Comparison of ENCODE assay signal across 2 cellular contexts in the genomic region with DNA sequence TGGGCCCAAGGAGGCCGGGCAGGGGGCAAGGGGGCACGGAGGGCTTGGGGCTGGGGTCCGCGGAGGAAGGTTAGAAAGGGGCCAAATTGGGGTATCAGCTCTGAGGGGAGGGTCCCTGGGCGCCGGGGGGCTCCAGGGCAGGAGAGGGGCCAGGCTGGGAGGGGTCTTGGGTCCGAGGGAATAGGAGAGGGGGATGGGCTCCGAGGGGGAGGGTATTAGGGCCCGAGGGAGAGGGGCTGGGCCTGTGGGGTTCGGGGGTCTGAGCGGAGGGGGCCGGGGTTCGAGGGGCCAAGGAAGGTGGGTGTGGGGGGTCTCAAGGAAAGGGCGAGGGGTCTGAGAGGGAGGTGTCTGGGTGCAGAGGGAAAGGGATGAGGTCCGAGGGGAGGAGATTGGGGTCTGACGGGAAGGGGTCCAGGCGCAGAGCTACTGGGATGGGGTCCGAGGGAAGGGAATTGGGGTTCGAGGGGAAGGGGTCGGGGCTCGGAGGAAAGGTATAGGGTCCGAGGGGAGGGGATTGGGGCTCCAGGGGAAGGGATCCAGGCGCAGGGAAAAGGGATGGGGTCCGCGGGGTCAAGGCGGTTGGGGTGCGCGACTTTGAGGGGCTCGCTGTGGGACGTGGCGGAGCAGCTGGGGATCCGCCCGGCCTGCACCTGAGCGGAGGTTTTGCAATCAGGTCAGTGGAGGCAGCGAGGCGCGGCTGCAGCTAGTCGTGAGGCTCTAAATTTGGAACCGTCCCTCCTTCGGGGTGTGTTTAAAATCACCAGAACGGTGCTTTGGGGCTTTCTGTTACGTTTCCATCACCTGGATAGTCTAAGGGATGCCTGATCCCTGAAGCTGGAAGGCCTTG.
TF ChIP-seq lines count a peak whose summit lies in the region.

No MANE protein-coding gene starts in this region.

TF ChIP-seq in SK-N-SH, 30 proteins besides CTCF, POLR2A, EP300 and RAD21:
- no peak for TF ChIP-seq ZBTB33 (IDR thresholded peaks at IDR 0.05; ENCODE audit: borderline replicate concordance, low read depth)
- no peak for TF ChIP-seq MAX (IDR thresholded peaks at IDR 0.05; ENCODE audit: low read depth)
- TF ChIP-seq MEF2A (IDR thresholded peaks at IDR 0.05; ENCODE audit: borderline replicate concordance, low read depth), result no peak
- TF ChIP-seq NFIC (IDR thresholded peaks at IDR 0.05; ENCODE audit: borderline replicate concordance), result no peak
- TF ChIP-seq PBX3 (IDR thresholded peaks at IDR 0.05), result no peak
- TF ChIP-seq MXI1 (IDR thresholded peaks at IDR 0.05; ENCODE audit: low read depth, low read length), result no peak
- TF ChIP-seq FOXJ3 (CRISPR knock-in tag; IDR thresholded peaks at IDR 0.05), result no peak
- TF ChIP-seq JUND (IDR thresholded peaks at IDR 0.05), result no peak
- no peak for TF ChIP-seq POLR2AphosphoS5 (IDR thresholded peaks at IDR 0.05; ENCODE audit: low read depth, low read length)
- no peak for TF ChIP-seq EZH2phosphoT487 (IDR thresholded peaks at IDR 0.05; ENCODE audit: borderline replicate concordance, low read depth)
- TF ChIP-seq, protein P1, sequence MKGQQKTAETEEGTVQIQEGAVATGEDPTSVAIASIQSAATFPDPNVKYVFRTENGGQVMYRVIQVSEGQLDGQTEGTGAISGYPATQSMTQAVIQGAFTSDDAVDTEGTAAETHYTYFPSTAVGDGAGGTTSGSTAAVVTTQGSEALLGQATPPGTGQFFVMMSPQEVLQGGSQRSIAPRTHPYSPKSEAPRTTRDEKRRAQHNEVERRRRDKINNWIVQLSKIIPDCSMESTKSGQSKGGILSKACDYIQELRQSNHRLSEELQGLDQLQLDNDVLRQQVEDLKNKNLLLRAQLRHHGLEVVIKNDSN (IDR thresholded peaks at IDR 0.05; ENCODE audit: borderline replicate concordance, low read depth), result no peak
- no peak for TF ChIP-seq YY1 (IDR thresholded peaks at IDR 0.05; ENCODE audit: low read depth)
- no peak for TF ChIP-seq TCF12 (IDR thresholded peaks at IDR 0.05)
- no peak for TF ChIP-seq GATA2 (CRISPR knock-in tag; IDR thresholded peaks at IDR 0.05)
TF ChIP-seq in SK-N-SH: peak in this region for 0.

TF ChIP-seq in SK-N-SH treated with all-trans-retinoic acid at 6 μM for 48 hours, 23 proteins besides CTCF, POLR2A, EP300 and RAD21:
- TF ChIP-seq, protein P2, sequence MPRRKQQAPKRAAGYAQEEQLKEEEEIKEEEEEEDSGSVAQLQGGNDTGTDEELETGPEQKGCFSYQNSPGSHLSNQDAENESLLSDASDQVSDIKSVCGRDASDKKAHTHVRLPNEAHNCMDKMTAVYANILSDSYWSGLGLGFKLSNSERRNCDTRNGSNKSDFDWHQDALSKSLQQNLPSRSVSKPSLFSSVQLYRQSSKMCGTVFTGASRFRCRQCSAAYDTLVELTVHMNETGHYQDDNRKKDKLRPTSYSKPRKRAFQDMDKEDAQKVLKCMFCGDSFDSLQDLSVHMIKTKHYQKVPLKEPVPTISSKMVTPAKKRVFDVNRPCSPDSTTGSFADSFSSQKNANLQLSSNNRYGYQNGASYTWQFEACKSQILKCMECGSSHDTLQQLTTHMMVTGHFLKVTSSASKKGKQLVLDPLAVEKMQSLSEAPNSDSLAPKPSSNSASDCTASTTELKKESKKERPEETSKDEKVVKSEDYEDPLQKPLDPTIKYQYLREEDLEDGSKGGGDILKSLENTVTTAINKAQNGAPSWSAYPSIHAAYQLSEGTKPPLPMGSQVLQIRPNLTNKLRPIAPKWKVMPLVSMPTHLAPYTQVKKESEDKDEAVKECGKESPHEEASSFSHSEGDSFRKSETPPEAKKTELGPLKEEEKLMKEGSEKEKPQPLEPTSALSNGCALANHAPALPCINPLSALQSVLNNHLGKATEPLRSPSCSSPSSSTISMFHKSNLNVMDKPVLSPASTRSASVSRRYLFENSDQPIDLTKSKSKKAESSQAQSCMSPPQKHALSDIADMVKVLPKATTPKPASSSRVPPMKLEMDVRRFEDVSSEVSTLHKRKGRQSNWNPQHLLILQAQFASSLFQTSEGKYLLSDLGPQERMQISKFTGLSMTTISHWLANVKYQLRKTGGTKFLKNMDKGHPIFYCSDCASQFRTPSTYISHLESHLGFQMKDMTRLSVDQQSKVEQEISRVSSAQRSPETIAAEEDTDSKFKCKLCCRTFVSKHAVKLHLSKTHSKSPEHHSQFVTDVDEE (CRISPR knock-in tag; IDR thresholded peaks at IDR 0.05), result no peak
- TF ChIP-seq ZNF70 (CRISPR knock-in tag; IDR thresholded peaks at IDR 0.05), result no peak
- no peak for TF ChIP-seq PPARA (CRISPR knock-in tag; IDR thresholded peaks at IDR 0.05; ENCODE audit: borderline replicate concordance)
- no peak for TF ChIP-seq OSR1 (CRISPR knock-in tag; IDR thresholded peaks at IDR 0.05)
- TF ChIP-seq ARNTL (CRISPR knock-in tag; IDR thresholded peaks at IDR 0.05; ENCODE audit: borderline replicate concordance, low read depth), result no peak
- TF ChIP-seq TOX (CRISPR knock-in tag; IDR thresholded peaks at IDR 0.05; ENCODE audit: borderline replicate concordance), result no peak
- no peak for TF ChIP-seq CSDC2 (CRISPR knock-in tag; IDR thresholded peaks at IDR 0.05)
- no peak for TF ChIP-seq SNAI2 (CRISPR knock-in tag; IDR thresholded peaks at IDR 0.05)
- TF ChIP-seq ZNF565 (CRISPR knock-in tag; conservative IDR thresholded peaks at IDR 0.05; ENCODE audit: low read depth), result no peak
